Comparison of ENCODE assay signal across 8 cellular contexts in genomic region chr17:45311762-45312476, GRCh38. TPM values are rescaled to one million over a fixed set of nuclear protein-coding genes. Genes with fewer than 3 reads are reported as not detected.
A peak's percentile ranks its signal among the peaks of the same experiment; 100 is the strongest.
DNase-seq lines count a peak whose midpoint lies in the region; ATAC-seq, FAIRE-seq and TF ChIP-seq lines count a peak whose summit lies in the region.

No MANE protein-coding gene starts in this region.

- H3K9ac ChIP-seq in SU-DHL-6 (ENCODE audit: low read length): peak overlapping the region; percentile 65

- H3K27ac ChIP-seq in SU-DHL-6 (ENCODE audit: low read depth, low read length): peak overlapping the region; percentile 75

- H3K27me3 Mint-ChIP-seq in CD14-positive monocyte (ENCODE audit: low read depth in 3 of 3): peaks cover 0 to 4% (median 1%) of the 10 kb centered on the region in 3 donors

- no peak overlapping the region for H2AFZ ChIP-seq in SU-DHL-6 (ENCODE audit: low read depth, low read length, severe bottlenecking)

- TF ChIP-seq CTCF in CD14-positive monocyte (IDR thresholded peaks at IDR 0.05): no peak
- TF ChIP-seq CTCF in SU-DHL-6 (IDR thresholded peaks at IDR 0.05; ENCODE audit: insufficient read depth, low read length, poor library complexity, severe bottlenecking): no peak

- H3K27me3 ChIP-seq in SU-DHL-6 (ENCODE audit: low read length): no peaks in the 10 kb centered on the region

- H3K9me3 Mint-ChIP-seq in CD14-positive monocyte: peaks cover 0 to 2% (median 0%) of the 10 kb centered on the region in 7 donors

- no peaks in the 10 kb centered on the region for H3K9me3 ChIP-seq in SU-DHL-6 (ENCODE audit: insufficient read depth, low read length)

- no peak for FAIRE-seq in H54 (lab: Jason Lieb, UNC)

- intact Hi-C loops in CD14-positive monocyte (cut with micrococcal nuclease): loop anchor here in 1 of 2 donors (5.0 to 10.0 kb wide), 2 partner anchors 35 to 167 kb away; partner anchors contain the start of gene HEXIM1

- TF ChIP-seq POLR2A in H54 (IDR thresholded peaks at IDR 0.05; ENCODE audit: low read depth, low read length): no peak

- peak overlapping the region; percentile 39 to 74 for H3K4me3 Mint-ChIP-seq in CD14-positive monocyte

- H3K36me3 ChIP-seq in SU-DHL-6 (ENCODE audit: low read length): no peaks in the 10 kb centered on the region

- H3K36me3 Mint-ChIP-seq in CD14-positive monocyte: peaks cover 30 to 48% of the 10 kb centered on the region in 2 donors

- no peaks in the 10 kb centered on the region; the same call in 1 of the 2 replicates for H4K20me1 ChIP-seq in SU-DHL-6 (ENCODE audit: low read depth, low read length)

- no peak overlapping the region for H3K4me3 ChIP-seq in SU-DHL-6 (ENCODE audit: insufficient read depth, low read length, poor library complexity, severe bottlenecking)

- peak overlapping the region; percentile 84 for H3K4me2 ChIP-seq in SU-DHL-6 (ENCODE audit: low read depth, low read length, poor library complexity, severe bottlenecking)

- peaks cover 87% of the 10 kb centered on the region for H3K4me1 Mint-ChIP-seq in CD14-positive monocyte

- H3K79me2 ChIP-seq in SU-DHL-6 (ENCODE audit: insufficient read depth, low read length): peaks cover 72% of the 10 kb centered on the region

- no peak for ATAC-seq in GM21515 (IDR thresholded peaks at IDR 0.05; ENCODE audit: unreplicated experiment)

- H3F3A ChIP-seq in SU-DHL-6 (ENCODE audit: insufficient read depth): peaks cover 25% of the 10 kb centered on the region

- DNase-seq in CD14-positive monocyte (ENCODE audit: low spot score): no peak
- DNase-seq in H54 (ENCODE audit: insufficient read length, low spot score): peak; percentile 51
- peak; percentile 69 for DNase-seq in amniotic epithelial cell (ENCODE audit: low read depth)
- DNase-seq in left kidney (ENCODE audit: low read depth, low spot score): peak; percentile 35
- DNase-seq in stimulated activated CD8-positive, alpha-beta memory T cell treated with anti-CD3 and anti-CD28 coated beads, Interleukin-15, amount 100 ng/mL, for 4 hours (ENCODE audit: low read depth in 2 of 2): peak; percentile 60 to 83
- DNase-seq in NCI-H526 treated with DMSO at 0.1 percent for 48 hours (lab: John Stamatoyannopoulos, UW): no peak

- peak overlapping the region; percentile 77 to 95 (median 89) for H3K27ac Mint-ChIP-seq in CD14-positive monocyte

- H3K9me2 ChIP-seq in SU-DHL-6 (replicated peaks; ENCODE audit: insufficient read depth, low read length): no peaks in the 10 kb centered on the region

RNA-seq across cellular contexts. Expression of gene MAP3K14, which starts 4.9 kb away (rescaled TPM):
- polyA plus RNA-seq in CD14-positive monocyte: 1 to 10 TPM; 1.4 to 3.8 TPM

RNA-seq across cellular contexts. Expression of gene SPATA32, which starts 50.0 kb away (rescaled TPM):
- not detected for polyA plus RNA-seq in CD14-positive monocyte

Comparison
In these comparisons a context has a peak if more than half of its experiments do, and no peak if none do; other contexts are left out.
1. DNase-seq: peak in H54 (single experiment), amniotic epithelial cell (single experiment), left kidney (single experiment) and stimulated activated CD8-positive, alpha-beta memory T cell treated with anti-CD3 and anti-CD28 coated beads, Interleukin-15, amount 100 ng/mL, for 4 hours (2 of 2); none in CD14-positive monocyte (single experiment) and NCI-H526 treated with DMSO at 0.1 percent for 48 hours (single experiment).